ENCODE assay signal across 16 cellular contexts in the genomic region with DNA sequence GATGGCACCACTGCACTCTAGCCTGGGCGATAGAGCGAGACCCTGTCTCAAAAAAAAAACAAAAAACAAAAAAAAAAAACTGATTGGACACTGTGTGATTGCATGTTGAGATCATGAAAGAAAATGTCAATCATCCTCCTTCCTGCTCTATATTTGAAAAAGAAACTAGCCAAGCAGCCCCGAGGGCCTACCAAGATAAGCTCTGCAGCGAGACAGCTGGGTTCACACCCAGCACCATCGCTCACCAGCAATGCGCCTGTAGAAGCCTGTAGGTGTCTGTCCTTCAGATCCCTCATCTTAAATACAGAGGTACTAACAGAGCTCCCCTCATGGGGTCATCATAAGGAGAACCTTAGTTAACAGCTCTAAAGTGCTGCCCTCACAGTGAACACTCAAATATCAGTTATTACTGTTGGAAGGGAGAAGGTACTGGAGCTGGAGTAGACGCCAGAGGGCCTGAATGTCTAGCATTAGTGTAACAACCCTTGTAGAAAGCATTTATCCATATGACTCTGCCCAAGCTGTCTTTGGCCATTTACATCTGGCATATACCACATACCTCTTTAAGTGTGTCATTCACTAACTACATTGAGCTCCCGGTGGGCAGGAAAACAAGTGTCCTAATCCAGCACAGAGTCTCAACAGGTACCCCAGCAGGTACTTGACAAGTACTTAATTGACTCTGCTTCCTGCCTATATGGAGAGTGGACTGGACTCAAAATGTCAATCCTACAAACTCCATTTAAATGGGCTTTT. TPM values are rescaled to one million over a fixed set of nuclear protein-coding genes. Genes with fewer than 3 reads are reported as not detected.
"Had no signal": no experiment of that assay in that cellular context is flagged by ENCODE, and none has a peak within 500 bp of the region (broad histone marks: within the 10 kb centered on the region; RNA-seq: fewer than 3 reads in every experiment).

No MANE protein-coding gene starts in this region.

- H3K4me1 ChIP-seq: heart right ventricle, neural progenitor cell, stomach had no signal

- H3K36me3 Mint-ChIP-seq: mesothelial cell of epicardium had no signal

- H3K27me3 ChIP-seq: heart right ventricle, neural progenitor cell, ovary, stomach had no signal

- H3K9me3 ChIP-seq: ovary had no signal

- H3K4me3 Mint-ChIP-seq: activated CD8-positive, alpha-beta T cell treated with anti-CD3 and anti-CD28 coated beads for 36 hours; activated T-cell treated with anti-CD3 and anti-CD28 coated beads, Interleukin-2, amount 50 U/mL, for 72 hours; mesothelial cell of epicardium; neural progenitor cell had no signal

- H3K4me3 ChIP-seq: heart right ventricle, neural progenitor cell, ovary, stomach had no signal

- ATAC-seq: activated CD8-positive, alpha-beta T cell treated with anti-CD3 and anti-CD28 coated beads for 36 hours; activated T-cell treated with anti-CD3 and anti-CD28 coated beads, Interleukin-2, amount 50 U/mL, for 72 hours; heart right ventricle had no signal

- H3K27ac Mint-ChIP-seq: activated CD8-positive, alpha-beta T cell treated with anti-CD3 and anti-CD28 coated beads for 36 hours; activated T-cell treated with anti-CD3 and anti-CD28 coated beads, Interleukin-2, amount 50 U/mL, for 72 hours; mesothelial cell of epicardium; neural progenitor cell had no signal

- H3K27me3 Mint-ChIP-seq: activated CD8-positive, alpha-beta T cell treated with anti-CD3 and anti-CD28 coated beads for 36 hours had no signal

- H3K36me3 ChIP-seq: heart right ventricle, neural progenitor cell, ovary, stomach, WERI-Rb-1 had no signal

- DNase-seq: activated CD4-positive, alpha-beta T cell treated with anti-CD3 and anti-CD28 coated beads for 4 hours; activated CD8-positive, alpha-beta memory T cell treated with anti-CD3 and anti-CD28 coated beads, Interleukin-2, amount 50 U/mL, for 4 hours; activated CD8-positive, alpha-beta T cell treated with anti-CD3 and anti-CD28 coated beads for 36 hours; activated naive CD4-positive, alpha-beta T cell; activated T-cell treated with anti-CD3 and anti-CD28 coated beads, Interleukin-2, amount 50 U/mL, for 72 hours; aorta; heart right ventricle; kidney glomerular epithelial cell; ovary; stimulated activated CD4-positive, alpha-beta T cell treated with anti-CD3 and anti-CD28 coated beads, Interleukin-15, amount 100 ng/mL, for 24 hours; stimulated activated CD4-positive, alpha-beta T cell treated with anti-CD3 and anti-CD28 coated beads, Interleukin-4, amount 100 ng/mL, for 24 hours; stomach; T1000; WERI-Rb-1 had no signal

- H3K27ac ChIP-seq: heart right ventricle, neural progenitor cell, ovary, stomach, WERI-Rb-1 had no signal

- H3K9me3 Mint-ChIP-seq: activated CD8-positive, alpha-beta T cell treated with anti-CD3 and anti-CD28 coated beads for 36 hours had no signal

RNA-seq across cellular contexts. Expression of a gene that starts 22.9 kb away (rescaled TPM):
- total RNA-seq: activated T-cell treated with anti-CD3 and anti-CD28 coated beads, Interleukin-2, amount 50 U/mL, for 72 hours had no signal
